ENCODE assay signal across 31 cellular contexts in the genomic region with DNA sequence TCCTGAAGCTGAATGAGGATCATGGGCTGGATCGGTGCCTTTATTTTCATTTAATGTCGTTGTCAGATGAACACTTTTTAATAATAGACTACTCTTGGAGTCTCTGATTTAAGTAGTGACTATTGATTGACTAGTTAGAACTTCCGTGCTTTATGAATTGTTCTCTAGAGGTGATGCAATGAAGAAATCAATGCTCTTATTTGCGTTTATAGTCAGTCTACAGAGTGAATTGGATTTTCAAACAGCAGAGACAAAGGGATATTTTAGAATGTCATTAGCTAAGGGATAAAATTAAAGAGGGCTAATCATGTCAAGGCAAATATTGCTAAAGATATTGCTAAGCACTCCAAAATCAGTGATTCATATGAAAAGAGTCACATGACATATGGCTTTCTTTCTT.
"Had no signal": no experiment of that assay in that cellular context is flagged by ENCODE, and none has a peak within 500 bp of the region (broad histone marks: within the 10 kb centered on the region; RNA-seq: fewer than 3 reads in every experiment).

No MANE protein-coding gene starts in this region.

- H3K4me3 ChIP-seq: coronary artery, dorsolateral prefrontal cortex, gastrocnemius medialis, heart left ventricle had no signal

- ATAC-seq: activated CD4-positive, alpha-beta T cell treated with anti-CD3 and anti-CD28 coated beads for 36 hours; activated CD4-positive, CD25-positive, alpha-beta regulatory T cell treated with anti-CD3 and anti-CD28 coated beads, Interleukin-2, amount 50 U/mL, for 24 hours; activated CD8-positive, alpha-beta memory T cell treated with anti-CD3 and anti-CD28 coated beads, Interleukin-2, amount 10 ng/mL, durations not matched to agents 7 days and 5 days; activated CD8-positive, alpha-beta T cell treated with anti-CD3 and anti-CD28 coated beads, Interleukin-2, amount 10 ng/mL, durations not matched to agents 7 days and 5 days; activated naive CD4-positive, alpha-beta T cell treated with anti-CD3 and anti-CD28 coated beads, Interleukin-2, amount 50 U/mL, for 72 hours; esophagus mucosa; foreskin keratinocyte; gastrocnemius medialis; heart left ventricle; T-helper 17 cell had no signal

- FAIRE-seq: astrocyte, bronchial epithelial cell had no signal

- H3K27me3 ChIP-seq: brain microvascular endothelial cell, foreskin keratinocyte, gastrocnemius medialis, heart left ventricle had no signal

- H3K27ac ChIP-seq: brain microvascular endothelial cell, coronary artery, dorsolateral prefrontal cortex, foreskin keratinocyte, gastrocnemius medialis, heart left ventricle, WERI-Rb-1 had no signal

- H3K36me3 ChIP-seq: brain microvascular endothelial cell, gastrocnemius medialis, heart left ventricle, WERI-Rb-1 had no signal

- H3K4me1 ChIP-seq: foreskin keratinocyte, gastrocnemius medialis, heart left ventricle had no signal

- H3K9me3 ChIP-seq: gastrocnemius medialis, heart left ventricle had no signal

- DNase-seq: activated B cell treated with CpG ODN at 0.5 μM for 24 hours; activated CD4-positive, alpha-beta memory T cell treated with anti-CD3 and anti-CD28 coated beads for 36 hours; activated CD4-positive, alpha-beta T cell treated with anti-CD3 and anti-CD28 coated beads for 36 hours; activated CD4-positive, alpha-beta T cell treated with anti-CD3 and anti-CD28 coated beads, Interleukin-2, amount 10 ng/mL, durations not matched to agents 24 days and 14 days; activated CD8-positive, alpha-beta memory T cell treated with anti-CD3 and anti-CD28 coated beads, Interleukin-2, amount 10 ng/mL, durations not matched to agents 7 days and 5 days; activated CD8-positive, alpha-beta memory T cell treated with anti-CD3 and anti-CD28 coated beads, Interleukin-2, amount 50 U/mL, for 4 hours; activated CD8-positive, alpha-beta T cell treated with anti-CD3 and anti-CD28 coated beads, Interleukin-2, amount 10 ng/mL, durations not matched to agents 7 days and 5 days; activated effector memory CD4-positive, alpha-beta T cell treated with anti-CD3 and anti-CD28 coated beads, Interleukin-2, amount 50 U/mL, for 16 hours; activated naive CD4-positive, alpha-beta T cell; activated naive CD4-positive, alpha-beta T cell treated with anti-CD3 and anti-CD28 coated beads, Interleukin-2, amount 10 ng/mL, durations not matched to agents 7 days and 5 days; activated naive CD8-positive, alpha-beta T cell treated with anti-CD3 and anti-CD28 coated beads, Interleukin-2, amount 10 ng/mL, durations not matched to agents 7 days and 5 days; activated T-cell treated with anti-CD3 and anti-CD28 coated beads, Interleukin-2, amount 50 U/mL, for 1 hour; activated T-cell treated with anti-CD3 and anti-CD28 coated beads, Interleukin-2, amount 50 U/mL, for 48 hours; brain microvascular endothelial cell; dorsolateral prefrontal cortex; effector memory CD4-positive, alpha-beta T cell; endodermal cell; foreskin keratinocyte; gastrocnemius medialis; glutamatergic neuron; heart left ventricle; T-helper 1 cell; T-helper 17 cell; T1000; WERI-Rb-1 had no signal
